25 cellular contexts compared by ENCODE assay signal in the genomic region with DNA sequence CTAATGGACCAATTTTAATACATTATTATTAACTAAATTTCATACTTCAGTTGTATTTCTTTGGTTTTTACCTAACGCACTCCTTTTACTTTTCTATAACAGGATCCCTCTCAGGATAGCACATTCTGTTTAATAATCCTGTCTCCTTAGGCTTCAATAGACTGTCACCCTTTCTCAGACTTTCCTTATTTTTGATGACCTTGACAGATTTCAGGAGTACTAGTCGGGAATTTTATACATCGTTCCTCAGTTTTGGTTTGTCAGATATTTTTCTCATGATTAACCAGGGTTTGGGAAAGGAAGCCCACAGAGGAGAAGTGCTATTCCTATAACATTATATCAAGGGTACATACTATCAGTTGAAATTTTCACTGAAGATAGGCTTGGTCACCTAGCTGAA.
DNase-seq lines count a peak whose midpoint lies in the region; ATAC-seq, FAIRE-seq and TF ChIP-seq lines count a peak whose summit lies in the region.
"Had no signal": no experiment of that assay in that cellular context is flagged by ENCODE, and none has a peak within 500 bp of the region (broad histone marks: within the 10 kb centered on the region; RNA-seq: fewer than 3 reads in every experiment).

No MANE protein-coding gene starts in this region.

- H2AK9ac ChIP-seq in IMR-90 (replicated peaks; ENCODE audit: low read depth, low read length, poor library complexity) = no peak overlapping the region

- TF ChIP-seq RAD21 in SK-N-SH (IDR thresholded peaks at IDR 0.05; ENCODE audit: low read length) (no peak), A549 (conservative IDR thresholded peaks at IDR 0.05 in 1 of 2, IDR thresholded peaks at IDR 0.05 in 1 of 2) (no peak), IMR-90 (IDR thresholded peaks at IDR 0.05; ENCODE audit: low read length) (no peak)

- H3K27me3 ChIP-seq in SK-N-SH (ENCODE audit: insufficient read depth) (no peaks in the 10 kb centered on the region), IMR-90 (ENCODE audit: control insufficient read depth, insufficient read depth, low read length) (no peaks in the 10 kb centered on the region)
- H3K27me3 ChIP-seq: BE2C, BLaER1 had no signal

- no peak overlapping the region for H2BK15ac ChIP-seq in IMR-90 (ENCODE audit: low read depth, low read length)

- no peak for FAIRE-seq in A549 (lab: Jason Lieb, UNC)
- FAIRE-seq: GM12891, GM18507, GM19239 had no signal

- no peak overlapping the region for H3K18ac ChIP-seq in IMR-90 (ENCODE audit: low read depth, low read length)

- H3F3A ChIP-seq in SK-N-SH (replicated peaks; ENCODE audit: insufficient read depth) = no peaks in the 10 kb centered on the region

- in situ Hi-C loops in IMR-90 (cut with MboI; ENCODE audit: low sequenced_read_pairs) = no loop called here

- H2AK5ac ChIP-seq in IMR-90 (ENCODE audit: low read depth, low read length) = no peak overlapping the region

- H3K9ac ChIP-seq in SK-N-SH (no peak overlapping the region), IMR-90 (ENCODE audit: low read depth, low read length) (no peak overlapping the region)
- H3K9ac ChIP-seq: BLaER1 had no signal

- H3K4me1 ChIP-seq in SK-N-SH (ENCODE audit: control insufficient read depth in 1 of 2, insufficient read depth in 2 of 2, low read depth in 1 of 2, low read length in 1 of 2) = no peaks in the 10 kb centered on the region
- H3K4me1 ChIP-seq in A549 = no peaks in the 10 kb centered on the region
- no peaks in the 10 kb centered on the region for H3K4me1 ChIP-seq in IMR-90 (ENCODE audit: control insufficient read depth, insufficient read depth, low read length)
- H3K4me1 ChIP-seq: BE2C, BLaER1 had no signal

- no peak overlapping the region for H3K4ac ChIP-seq in IMR-90 (ENCODE audit: low read depth, low read length)

- H4K91ac ChIP-seq in IMR-90 (ENCODE audit: insufficient read depth, low read depth, low read length) = no peak overlapping the region

- H3K56ac ChIP-seq in IMR-90 (ENCODE audit: extremely low read depth, insufficient read depth, low read length) = no peak overlapping the region

- H3K79me2 ChIP-seq in SK-N-SH (ENCODE audit: insufficient read depth) = no peaks in the 10 kb centered on the region

- TF ChIP-seq EP300 in SK-N-SH (IDR thresholded peaks at IDR 0.05; ENCODE audit: borderline replicate concordance in 1 of 2, low read depth in 1 of 2, low read length in 1 of 2) (no peak), A549 (IDR thresholded peaks at IDR 0.05) (no peak)

- H2BK5ac ChIP-seq in IMR-90 (ENCODE audit: low read depth, low read length, poor library complexity, severe bottlenecking) = no peak overlapping the region

- no peaks in the 10 kb centered on the region for H3K79me1 ChIP-seq in IMR-90 (ENCODE audit: low read depth in 1 of 2, low read length in 2 of 2)

- DNase-seq in SK-N-SH = no peak
- DNase-seq in A549 (ENCODE audit: low read depth in 1 of 2, low spot score in 1 of 2) = no peak
- no peak for DNase-seq in IMR-90
- no peak for DNase-seq in caudate nucleus (lab: John Stamatoyannopoulos, UW)
- DNase-seq: ACHN; BE2C; C1 segment of cervical spinal cord; CD4-positive, alpha-beta memory T cell; CD4-positive, CD25-positive, alpha-beta regulatory T cell; CD8-positive, alpha-beta memory T cell; COR-L47; DMS 273 treated with DMSO at 0.1 percent for 48 hours; DMS153; DMS79; DND-41; EL; GF-D8 had no signal

- H3K4me3 ChIP-seq in SK-N-SH (ENCODE audit: low read depth in 2 of 2, low read length in 1 of 2) = no peak overlapping the region
- H3K4me3 ChIP-seq in A549 = no peak overlapping the region
- H3K4me3 ChIP-seq in IMR-90 (ENCODE audit: insufficient read depth, low read depth, low read length) = no peak overlapping the region
- H3K4me3 ChIP-seq: BLaER1 had no signal

- TF ChIP-seq POLR2A in A549 (IDR thresholded peaks at IDR 0.05; ENCODE audit: low read length) (no peak), IMR-90 (IDR thresholded peaks at IDR 0.05; ENCODE audit: low read depth, low read length) (no peak)

- POLR2A ChIA-PET in SK-N-SH (lab: Yijun Ruan, JAX) (no interaction called here), A549 (lab: Yijun Ruan, JAX) (no interaction called here), IMR-90 (lab: Charles Lee; ENCODE audit: unreplicated experiment) (no interaction called here)

- dilution Hi-C loops in IMR-90 (cut with HindIII; ENCODE audit: low sequenced_read_pairs, unreplicated experiment) = no loop called here

- H2BK20ac ChIP-seq in IMR-90 (ENCODE audit: low read depth, low read length) = no peak overlapping the region

- intact Hi-C loops in IMR-90 (cut with micrococcal nuclease) = no loop called here

- H4K8ac ChIP-seq in IMR-90 (ENCODE audit: low read depth in 2 of 2, low read length in 2 of 2) = no peak overlapping the region

- 0 out of 2 replicates have a peak, but pooled peaks cover 6% of the 10 kb centered on the region for H3K9me3 ChIP-seq in SK-N-SH
- 0 out of 3 replicates have a peak, but pooled peaks cover 2% of the 10 kb centered on the region for H3K9me3 ChIP-seq in A549
- no peaks in the 10 kb centered on the region for H3K9me3 ChIP-seq in IMR-90 (ENCODE audit: control insufficient read depth, insufficient read depth, low read length)
- H3K9me3 ChIP-seq: BE2C, BLaER1 had no signal

- H4K5ac ChIP-seq in IMR-90 (ENCODE audit: low read depth, low read length) = no peak overlapping the region

- H4K20me1 ChIP-seq in SK-N-SH (ENCODE audit: insufficient read depth) = no peaks in the 10 kb centered on the region
- H4K20me1 ChIP-seq in IMR-90 (ENCODE audit: insufficient read depth, low read length) = no peaks in the 10 kb centered on the region
- H4K20me1 ChIP-seq: BLaER1 had no signal

- H3K27ac ChIP-seq in SK-N-SH (ENCODE audit: low read depth in 2 of 2, low read length in 1 of 2) (no peak overlapping the region), A549 (no peak overlapping the region), IMR-90 (ENCODE audit: insufficient read depth, low read length) (no peak overlapping the region), caudate nucleus (ENCODE audit: low read depth, low read length) (no peak overlapping the region)
- H3K27ac ChIP-seq: 22Rv1, BLaER1 had no signal

- TF ChIP-seq CTCF in SK-N-SH (IDR thresholded peaks at IDR 0.05) (no peak), A549 (IDR thresholded peaks at IDR 0.05) (no peak), IMR-90 (conservative IDR thresholded peaks at IDR 0.05; ENCODE audit: low read depth, low read length) (no peak)

- H3K9me2 ChIP-seq in SK-N-SH = no peaks in the 10 kb centered on the region

- no TSS peak for BruUV-seq in IMR-90 (replicated peaks; lab: Mats Ljungman, UMichigan)

- no peak overlapping the region for H3K23ac ChIP-seq in IMR-90 (ENCODE audit: low read depth, low read length)

- H3K36me3 ChIP-seq in SK-N-SH (replicated peaks in 1 of 2; ENCODE audit: control insufficient read depth in 1 of 2, insufficient read depth in 2 of 2, low read length in 1 of 2) (no peaks in the 10 kb centered on the region), IMR-90 (ENCODE audit: control insufficient read depth, insufficient read depth, low read length) (no peaks in the 10 kb centered on the region)
- H3K36me3 ChIP-seq: BE2C, BLaER1 had no signal

- H3K4me2 ChIP-seq in SK-N-SH (no peak overlapping the region), A549 (no peak overlapping the region), IMR-90 (ENCODE audit: low read depth, low read length) (no peak overlapping the region)
- H3K4me2 ChIP-seq: BLaER1 had no signal

- no peaks in the 10 kb centered on the region for H3K9me1 ChIP-seq in IMR-90 (ENCODE audit: insufficient read depth, low read length)

- no peak for ATAC-seq in SK-N-SH treated with all-trans-retinoic acid at 6 μM for 48 hours
- ATAC-seq in A549 = no peak
- peak; percentile 7 for ATAC-seq in GM18861 (IDR thresholded peaks at IDR 0.05; ENCODE audit: unreplicated experiment)
- ATAC-seq in IMR-90 (ENCODE audit: low read depth) = no peak
- no peak for ATAC-seq in GM18498 (IDR thresholded peaks at IDR 0.05; ENCODE audit: unreplicated experiment)

- WGBS in SK-N-SH (ENCODE audit: low lambda C conversion rate) = 37% methylated on average over 3 of the region's 3 CpGs
- 76% methylated on average over 3 of the region's 3 CpGs for WGBS in A549 (ENCODE audit: missing lambda C conversion rate)
- WGBS in IMR-90 (ENCODE audit: extremely low coverage in 2 of 2, insufficient read length in 1 of 2), 2 experiments = no CpG with 5 or more reads among the region's 3 CpGs

- CTCF ChIA-PET in SK-N-SH (lab: Yijun Ruan, JAX) = no interaction called here
- CTCF ChIA-PET in A549 (lab: Yijun Ruan, JAX) = no interaction called here
- CTCF ChIA-PET in IMR-90 (lab: Yijun Ruan, JAX) = no interaction called here

- H2BK120ac ChIP-seq in IMR-90 (ENCODE audit: low read depth, low read length) = no peak overlapping the region

- no peak overlapping the region for H3K14ac ChIP-seq in IMR-90 (replicated peaks; ENCODE audit: low read depth, low read length)

- H2AFZ ChIP-seq in SK-N-SH (ENCODE audit: low read depth) = 0 out of 2 replicates have a peak overlapping the region, but pooled peaks have one; percentile 6
- no peak overlapping the region for H2AFZ ChIP-seq in IMR-90 (replicated peaks; ENCODE audit: low read length, poor library complexity)

TF ChIP-seq in SK-N-SH, 30 proteins besides CTCF, POLR2A, EP300 and RAD21:
- no peak for TF ChIP-seq SMC3 (IDR thresholded peaks at IDR 0.05; ENCODE audit: low read depth, low read length)
- no peak for TF ChIP-seq CHD2 (IDR thresholded peaks at IDR 0.05; ENCODE audit: low read length, partially characterized antibody)
TF ChIP-seq in SK-N-SH: peak in this region for 0.

TF ChIP-seq in SK-N-SH treated with all-trans-retinoic acid at 6 μM for 48 hours, 23 proteins besides CTCF, POLR2A, EP300 and RAD21 (continues in another document):
- no peak for TF ChIP-seq ZNF70 (CRISPR knock-in tag; IDR thresholded peaks at IDR 0.05)
- TF ChIP-seq TOX (CRISPR knock-in tag; IDR thresholded peaks at IDR 0.05; ENCODE audit: borderline replicate concordance) = no peak

TF ChIP-seq in A549, 52 proteins besides CTCF, POLR2A, EP300 and RAD21 (continues in another document):
- TF ChIP-seq CBX2 (IDR thresholded peaks at IDR 0.05; ENCODE audit: borderline replicate concordance, low read depth) = no peak
- TF ChIP-seq MAFK (IDR thresholded peaks at IDR 0.05; ENCODE audit: partially characterized antibody) = peak; percentile 54

TF ChIP-seq in IMR-90, 13 proteins besides CTCF, POLR2A, EP300 and RAD21:
- TF ChIP-seq MAZ (IDR thresholded peaks at IDR 0.05; ENCODE audit: borderline replicate concordance, low read depth, low read length) (no peak), MAFK (IDR thresholded peaks at IDR 0.05; ENCODE audit: low read depth, low read length) (peak; percentile 75)
TF ChIP-seq in IMR-90: peak in this region for 1.
